Comparison of ENCODE assay signal across 20 cellular contexts in the genomic region with DNA sequence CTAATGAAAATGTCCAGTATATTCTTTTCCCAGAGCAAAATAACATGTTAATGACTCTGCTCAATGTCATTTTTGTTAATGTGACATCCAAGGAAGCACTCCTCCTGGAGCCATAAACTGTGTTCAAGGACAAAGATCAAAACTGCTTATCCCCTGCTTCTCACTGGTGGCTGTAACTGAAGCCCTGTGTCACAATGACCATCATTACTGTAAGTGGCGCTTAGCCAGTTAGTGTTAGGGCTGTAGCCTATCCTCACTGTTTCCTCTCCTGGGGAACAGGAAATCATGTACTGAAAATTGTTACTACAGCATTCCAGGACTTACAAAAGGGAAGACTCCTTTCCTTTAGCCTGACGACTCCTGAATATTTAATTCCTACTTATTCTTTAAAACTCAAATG.
DNase-seq lines count a peak whose midpoint lies in the region; ATAC-seq and TF ChIP-seq lines count a peak whose summit lies in the region.
"Had no signal": no experiment of that assay in that cellular context is flagged by ENCODE, and none has a peak within 500 bp of the region (broad histone marks: within the 10 kb centered on the region; RNA-seq: fewer than 3 reads in every experiment).

No MANE protein-coding gene starts in this region.

- H3K4me3 ChIP-seq in WERI-Rb-1 (ENCODE audit: low read depth, low read length): peak overlapping the region; percentile 52
- H3K4me3 ChIP-seq in transverse colon: no peak overlapping the region
- H3K4me3 ChIP-seq: GM23248 had no signal

- TF ChIP-seq EP300 in transverse colon (IDR thresholded peaks at IDR 0.05; ENCODE audit: low read depth): no peak

- H3K4me1 ChIP-seq in transverse colon: no peaks in the 10 kb centered on the region

- H3K27ac ChIP-seq in WERI-Rb-1 (peak overlapping the region; percentile 39), transverse colon (no peak overlapping the region)
- H3K27ac ChIP-seq: C4-2B, GM23248 had no signal

- intact Hi-C loops in transverse colon (cut with DNase I; ENCODE audit: low total_unique reads) (no loop called here), left colon (cut with DNase I, micrococcal nuclease) (no loop called here)

- H3K27me3 ChIP-seq in WERI-Rb-1 (ENCODE audit: insufficient read depth, low read depth, severe bottlenecking): no peaks in the 10 kb centered on the region
- H3K27me3 ChIP-seq in transverse colon: no peaks in the 10 kb centered on the region

- DNase-seq in NCI-H82 (lab: John Stamatoyannopoulos, UW) (peak; percentile 18), NCI-H82 treated with DMSO at 0.1 percent for 48 hours (lab: John Stamatoyannopoulos, UW; ENCODE audit: unreplicated experiment) (no peak), WERI-Rb-1 (peak; percentile 60), iPS-NIHi7 (ENCODE audit: extremely low spot score) (peak; percentile 9), transverse colon (no peak), left colon (no peak), NCI-H146 treated with DMSO at 0.1 percent for 48 hours (lab: John Stamatoyannopoulos, UW; ENCODE audit: unreplicated experiment) (no peak)
- DNase-seq: Calu3; CD8-positive, alpha-beta memory T cell; GM23248; IMR-90; NCI-H187 treated with DMSO at 0.1 percent for 48 hours; NCI-H2171; NCI-H345; NCI-H524; NK-92 treated with Interleukin-12 subunit alpha and Interleukin-12 subunit beta, amount 100 ng/mL, for 24 hours; SIG-M5 had no signal

- TF ChIP-seq POLR2A in transverse colon (IDR thresholded peaks at IDR 0.05): no peak

- TF ChIP-seq CTCF in WERI-Rb-1 (IDR thresholded peaks at IDR 0.05; ENCODE audit: low read depth, low read length): no peak
- TF ChIP-seq CTCF in transverse colon (IDR thresholded peaks at IDR 0.05): no peak

- H3K9me3 ChIP-seq in WERI-Rb-1 (ENCODE audit: severe bottlenecking) (no peaks in the 10 kb centered on the region), transverse colon (no peaks in the 10 kb centered on the region)

- ATAC-seq in left colon (no peak), GM19455 (IDR thresholded peaks at IDR 0.05; ENCODE audit: unreplicated experiment) (no peak)
- ATAC-seq: Panc1 had no signal

- in situ Hi-C loops in transverse colon (cut with MboI; ENCODE audit: low pct_ligation_motif_present in 1 of 4, low pct_unique_long_range_greater_than_20kb in 1 of 4, low sequenced_read_pairs in 3 of 4): no loop called here

- 36 to 44% methylated on average over 2 of the region's 2 CpGs for WGBS in transverse colon (ENCODE audit: low coverage in 1 of 2), 2 donors

- H3K36me3 ChIP-seq in WERI-Rb-1: no peaks in the 10 kb centered on the region
- no peaks in the 10 kb centered on the region for H3K36me3 ChIP-seq in transverse colon

Comparison
In these comparisons a context has a peak if more than half of its experiments do, and no peak if none do; other contexts are left out.
1. DNase-seq: peak in NCI-H82 (single experiment), WERI-Rb-1 (single experiment) and iPS-NIHi7 (single experiment); none in NCI-H82 treated with DMSO at 0.1 percent for 48 hours (single experiment), transverse colon (single experiment), left colon (0 of 2) and NCI-H146 treated with DMSO at 0.1 percent for 48 hours (single experiment).